ENCODE assay signal across 34 cellular contexts in genomic region chr20:18908109-18908508, GRCh38.
A peak's percentile ranks its signal among the peaks of the same experiment; 100 is the strongest.
DNase-seq lines count a peak whose midpoint lies in the region; ATAC-seq and TF ChIP-seq lines count a peak whose summit lies in the region.
"Had no signal": no experiment of that assay in that cellular context is flagged by ENCODE, and none has a peak within 500 bp of the region (broad histone marks: within the 10 kb centered on the region; RNA-seq: fewer than 3 reads in every experiment).

No MANE protein-coding gene starts in this region.

- no peak overlapping the region for H2BK5ac ChIP-seq in mesenchymal stem cell (ENCODE audit: low read depth, low read length, poor library complexity, severe bottlenecking)

- peak overlapping the region in 1 of 2 experiments; percentile 24 for H3K23ac ChIP-seq in mesenchymal stem cell (ENCODE audit: low read length in 2 of 2)

- no peak overlapping the region for H4K8ac ChIP-seq in mesenchymal stem cell (ENCODE audit: low read length)

- no peaks in the 10 kb centered on the region for H3K27me3 ChIP-seq in esophagus muscularis mucosa
- peaks cover 0 to 3% of the 10 kb centered on the region in 2 experiments for H3K27me3 ChIP-seq in mesenchymal stem cell (ENCODE audit: control insufficient read depth in 1 of 2, insufficient read depth in 1 of 2, low read length in 2 of 2)
- no peaks in the 10 kb centered on the region for H3K27me3 ChIP-seq in parathyroid adenoma (ENCODE audit: control insufficient read depth, insufficient read depth, low read length)
- H3K27me3 ChIP-seq in tibial nerve: no peaks in the 10 kb centered on the region
- H3K27me3 ChIP-seq: BE2C; BLaER1; BLaER1 treated with 17β-estradiol and CSF1 and Interleukin-3, amounts not matched to agents 10 nM and 100 nM had no signal

- H3K4me1 ChIP-seq in esophagus muscularis mucosa: no peaks in the 10 kb centered on the region
- no peaks in the 10 kb centered on the region for H3K4me1 ChIP-seq in mesenchymal stem cell (ENCODE audit: control insufficient read depth, insufficient read depth, low read depth, low read length)
- H3K4me1 ChIP-seq in parathyroid adenoma: peaks cover 22% of the 10 kb centered on the region
- H3K4me1 ChIP-seq in tibial nerve: no peaks in the 10 kb centered on the region
- H3K4me1 ChIP-seq: A549; BE2C; BLaER1; BLaER1 treated with 17β-estradiol and CSF1 and Interleukin-3, amounts not matched to agents 10 nM and 100 nM; Caco-2 had no signal

- H3K18ac ChIP-seq in mesenchymal stem cell (ENCODE audit: low read depth in 1 of 2, low read length in 2 of 2): no peak overlapping the region

- no peak overlapping the region for H3K4ac ChIP-seq in mesenchymal stem cell (ENCODE audit: low read depth in 1 of 2, low read length in 2 of 2)

- H2AK5ac ChIP-seq in mesenchymal stem cell (ENCODE audit: low read length, severe bottlenecking): no peak overlapping the region

- TF ChIP-seq CTCF in esophagus muscularis mucosa (IDR thresholded peaks at IDR 0.05): no peak
- no peak for TF ChIP-seq CTCF in nephron progenitor cell (IDR thresholded peaks at IDR 0.05)
- no peak for TF ChIP-seq CTCF in parathyroid adenoma (IDR thresholded peaks at IDR 0.05)
- TF ChIP-seq CTCF in chondrocyte (IDR thresholded peaks at IDR 0.05): no peak
- TF ChIP-seq CTCF in tibial nerve (IDR thresholded peaks at IDR 0.05): no peak

- DNase-seq in esophagus muscularis mucosa (ENCODE audit: extremely low spot score) (peak; percentile 87), mesenchymal stem cell (no peak), nephron progenitor cell (no peak), chondrocyte (ENCODE audit: low spot score) (no peak), tibial nerve (ENCODE audit: low spot score in 2 of 2) (no peak)
- DNase-seq in activated naive CD8-positive, alpha-beta T cell treated with anti-CD3 and anti-CD28 coated beads for 36 hours: no peak
- DNase-seq: 8988T; ACHN; AML-193; BE2C; C1 segment of cervical spinal cord; Caco-2; Calu3; CD4-positive, alpha-beta memory T cell; CD4-positive, alpha-beta T cell; CD4-positive, CD25-positive, alpha-beta regulatory T cell; CD8-positive, alpha-beta memory T cell; CD8-positive, alpha-beta T cell; COR-L47; DMS 273 treated with DMSO at 0.1 percent for 48 hours; DMS153; DMS79; DMS79 treated with DMSO at 0.1 percent for 48 hours; DND-41; EL had no signal

- H2BK120ac ChIP-seq in mesenchymal stem cell (ENCODE audit: low read depth, low read length): no peak overlapping the region

- no peaks in the 10 kb centered on the region for H3K79me2 ChIP-seq in parathyroid adenoma

- no peak overlapping the region for H3K14ac ChIP-seq in mesenchymal stem cell (ENCODE audit: low read length in 2 of 2)

- ATAC-seq in HG03520 (IDR thresholded peaks at IDR 0.05; ENCODE audit: unreplicated experiment): no peak
- ATAC-seq: A549; CD8-positive, alpha-beta T cell had no signal

- no peak overlapping the region for H3K4me3 ChIP-seq in esophagus muscularis mucosa
- H3K4me3 ChIP-seq in mesenchymal stem cell (ENCODE audit: insufficient read depth in 1 of 2, low read depth in 1 of 2, low read length in 2 of 2): no peak overlapping the region
- H3K4me3 ChIP-seq in parathyroid adenoma (ENCODE audit: low read depth, low read length): no peak overlapping the region
- no peak overlapping the region for H3K4me3 ChIP-seq in tibial nerve
- H3K4me3 ChIP-seq: A549; BLaER1; BLaER1 treated with 17β-estradiol and CSF1 and Interleukin-3, amounts not matched to agents 10 nM and 100 nM had no signal

- H4K91ac ChIP-seq in mesenchymal stem cell (ENCODE audit: low read length): peak overlapping the region; percentile 18

- H3K27me3 Mint-ChIP-seq in nephron progenitor cell (ENCODE audit: low read depth, poor library complexity): peaks cover 13% of the 10 kb centered on the region
- peaks cover 26% of the 10 kb centered on the region for H3K27me3 Mint-ChIP-seq in activated naive CD8-positive, alpha-beta T cell treated with anti-CD3 and anti-CD28 coated beads for 36 hours
- peaks cover 8% of the 10 kb centered on the region for H3K27me3 Mint-ChIP-seq in chondrocyte (ENCODE audit: low read depth)
- H3K27me3 Mint-ChIP-seq: CD4-positive, CD25-positive, alpha-beta regulatory T cell had no signal

- H2BK12ac ChIP-seq in mesenchymal stem cell (ENCODE audit: low read length in 2 of 2): no peak overlapping the region

- H3K4me1 Mint-ChIP-seq in nephron progenitor cell: no peaks in the 10 kb centered on the region
- H3K4me1 Mint-ChIP-seq in activated naive CD8-positive, alpha-beta T cell treated with anti-CD3 and anti-CD28 coated beads for 36 hours: no peaks in the 10 kb centered on the region
- no peaks in the 10 kb centered on the region for H3K4me1 Mint-ChIP-seq in chondrocyte (ENCODE audit: low read depth)
- H3K4me1 Mint-ChIP-seq: CD14-positive monocyte; CD4-positive, alpha-beta memory T cell; CD4-positive, CD25-positive, alpha-beta regulatory T cell; CD8-positive, alpha-beta memory T cell had no signal

- H3K36me3 Mint-ChIP-seq in nephron progenitor cell (ENCODE audit: low read depth) (no peaks in the 10 kb centered on the region), chondrocyte (ENCODE audit: low read depth) (no peaks in the 10 kb centered on the region)
- no peaks in the 10 kb centered on the region for H3K36me3 Mint-ChIP-seq in activated naive CD8-positive, alpha-beta T cell treated with anti-CD3 and anti-CD28 coated beads for 36 hours
- H3K36me3 Mint-ChIP-seq: CD14-positive monocyte; CD4-positive, alpha-beta memory T cell; CD4-positive, CD25-positive, alpha-beta regulatory T cell; CD8-positive, alpha-beta memory T cell; CD8-positive, alpha-beta T cell had no signal

- H3K27ac Mint-ChIP-seq in nephron progenitor cell (peak overlapping the region; percentile 17), chondrocyte (ENCODE audit: unreplicated experiment) (no peak overlapping the region)
- H3K27ac Mint-ChIP-seq in activated naive CD8-positive, alpha-beta T cell treated with anti-CD3 and anti-CD28 coated beads for 36 hours: no peak overlapping the region
- H3K27ac Mint-ChIP-seq: B cell; CD4-positive, alpha-beta memory T cell; CD4-positive, alpha-beta T cell; CD4-positive, CD25-positive, alpha-beta regulatory T cell; CD8-positive, alpha-beta memory T cell; CD8-positive, alpha-beta T cell had no signal

- H3K9me3 Mint-ChIP-seq in nephron progenitor cell (no peaks in the 10 kb centered on the region), chondrocyte (ENCODE audit: low read depth) (no peaks in the 10 kb centered on the region)
- H3K9me3 Mint-ChIP-seq in activated naive CD8-positive, alpha-beta T cell treated with anti-CD3 and anti-CD28 coated beads for 36 hours: no peaks in the 10 kb centered on the region
- H3K9me3 Mint-ChIP-seq: CD4-positive, alpha-beta T cell; CD8-positive, alpha-beta T cell had no signal

- H3K27ac ChIP-seq in esophagus muscularis mucosa (replicated peaks in 1 of 4): no peak overlapping the region
- no peak overlapping the region for H3K27ac ChIP-seq in mesenchymal stem cell (ENCODE audit: low read length, poor library complexity, severe bottlenecking)
- H3K27ac ChIP-seq in parathyroid adenoma: no peak overlapping the region
- no peak overlapping the region for H3K27ac ChIP-seq in tibial nerve
- H3K27ac ChIP-seq: 22Rv1; A549; BLaER1; BLaER1 treated with 17β-estradiol and CSF1 and Interleukin-3, amounts not matched to agents 10 nM and 100 nM; C4-2B had no signal

- intact Hi-C loops in esophagus muscularis mucosa (cut with DNase I): no loop called here

- H3K79me1 ChIP-seq in mesenchymal stem cell (replicated peaks; ENCODE audit: low read length, poor library complexity, severe bottlenecking): no peaks in the 10 kb centered on the region

- no peak overlapping the region for H2BK15ac ChIP-seq in mesenchymal stem cell (ENCODE audit: low read depth, poor library complexity, severe bottlenecking)

- TF ChIP-seq POLR2A in esophagus muscularis mucosa (IDR thresholded peaks at IDR 0.05; ENCODE audit: low read depth) (no peak), tibial nerve (IDR thresholded peaks at IDR 0.05) (no peak)

- 78% methylated on average over 3 of the region's 3 CpGs for WGBS in esophagus muscularis mucosa
- 81% methylated on average over 3 of the region's 3 CpGs for WGBS in mesenchymal stem cell
- WGBS in tibial nerve, 2 donors: 62 to 72% methylated on average over 3 of the region's 3 CpGs

- H2AFZ ChIP-seq in mesenchymal stem cell (ENCODE audit: low read depth, low read length) (no peak overlapping the region), parathyroid adenoma (peak overlapping the region; percentile 29)

- H3K4me2 ChIP-seq in mesenchymal stem cell (ENCODE audit: low read length, poor library complexity, severe bottlenecking) (peak overlapping the region; percentile 28), parathyroid adenoma (ENCODE audit: low read length) (no peak overlapping the region)
- H3K4me2 ChIP-seq: A549; BLaER1; BLaER1 treated with 17β-estradiol and CSF1 and Interleukin-3, amounts not matched to agents 10 nM and 100 nM had no signal

- H3K9ac ChIP-seq in mesenchymal stem cell (ENCODE audit: low read length) (no peak overlapping the region), parathyroid adenoma (no peak overlapping the region)
- H3K9ac ChIP-seq: BLaER1; BLaER1 treated with 17β-estradiol and CSF1 and Interleukin-3, amounts not matched to agents 10 nM and 100 nM had no signal

- no peaks in the 10 kb centered on the region for H3K36me3 ChIP-seq in esophagus muscularis mucosa
- H3K36me3 ChIP-seq in mesenchymal stem cell (ENCODE audit: control insufficient read depth in 1 of 2, insufficient read depth in 2 of 2, low read depth in 1 of 2, low read length in 2 of 2): no peaks in the 10 kb centered on the region
- no peaks in the 10 kb centered on the region for H3K36me3 ChIP-seq in parathyroid adenoma (ENCODE audit: control insufficient read depth, insufficient read depth, low read length)
- H3K36me3 ChIP-seq in tibial nerve: no peaks in the 10 kb centered on the region
- H3K36me3 ChIP-seq: BE2C; BLaER1; BLaER1 treated with 17β-estradiol and CSF1 and Interleukin-3, amounts not matched to agents 10 nM and 100 nM had no signal

- H3K9me3 ChIP-seq in esophagus muscularis mucosa: no peaks in the 10 kb centered on the region
- no peaks in the 10 kb centered on the region for H3K9me3 ChIP-seq in mesenchymal stem cell (ENCODE audit: control insufficient read depth, low read length)
- H3K9me3 ChIP-seq in parathyroid adenoma (ENCODE audit: control insufficient read depth, low read length): no peaks in the 10 kb centered on the region
- no peaks in the 10 kb centered on the region for H3K9me3 ChIP-seq in tibial nerve
- H3K9me3 ChIP-seq: A549; BE2C; BLaER1; BLaER1 treated with 17β-estradiol and CSF1 and Interleukin-3, amounts not matched to agents 10 nM and 100 nM; Caco-2 had no signal

- no peak overlapping the region for H3K4me3 Mint-ChIP-seq in nephron progenitor cell
- no peak overlapping the region for H3K4me3 Mint-ChIP-seq in activated naive CD8-positive, alpha-beta T cell treated with anti-CD3 and anti-CD28 coated beads for 36 hours
- H3K4me3 Mint-ChIP-seq in chondrocyte (ENCODE audit: unreplicated experiment): no peak overlapping the region
- H3K4me3 Mint-ChIP-seq: B cell; CD14-positive monocyte; CD4-positive, alpha-beta T cell; CD4-positive, CD25-positive, alpha-beta regulatory T cell; CD8-positive, alpha-beta memory T cell; CD8-positive, alpha-beta T cell had no signal

- no peak for TF ChIP-seq EP300 in esophagus muscularis mucosa (IDR thresholded peaks at IDR 0.05)
- no peak for TF ChIP-seq EP300 in tibial nerve (IDR thresholded peaks at IDR 0.05)
